ENCODE assay signal across 9 cellular contexts in genomic region chr3:4302747-4303146, GRCh38. TPM values are rescaled to one million over a fixed set of nuclear protein-coding genes. Genes with fewer than 3 reads are reported as not detected.
DNase-seq lines count a peak whose midpoint lies in the region; ATAC-seq, FAIRE-seq and TF ChIP-seq lines count a peak whose summit lies in the region.
"Had no signal": no experiment of that assay in that cellular context is flagged by ENCODE, and none has a peak within 500 bp of the region (broad histone marks: within the 10 kb centered on the region; RNA-seq: fewer than 3 reads in every experiment).

No MANE protein-coding gene starts in this region.

- H3K4me3 ChIP-seq in keratinocyte (ENCODE audit: control insufficient read depth in 2 of 3, extremely low read depth in 1 of 3, insufficient read depth in 2 of 3, low read depth in 1 of 3, low read length in 3 of 3) (peak overlapping the region; percentile 59 to 97 (median 95)), thymus (ENCODE audit: low read length) (peak overlapping the region; percentile 76)

- peak overlapping the region; percentile 95 for H3K4me2 ChIP-seq in keratinocyte (ENCODE audit: control insufficient read depth, extremely low read depth, insufficient read depth, low read depth, low read length)

- peaks cover 5% of the 10 kb centered on the region for H3K79me2 ChIP-seq in keratinocyte (ENCODE audit: control insufficient read depth, insufficient read depth, low read length)

- no peak for FAIRE-seq in keratinocyte (lab: Jason Lieb, UNC)
- FAIRE-seq: G401.6 had no signal

- dilution Hi-C loops in keratinocyte (cut with MboI; ENCODE audit: extremely low pct_ligation_motif_present, low sequenced_read_pairs) = no loop called here

- H3K27ac Mint-ChIP-seq in activated T-cell treated with anti-CD3 and anti-CD28 coated beads, Interleukin-2, amount 50 U/mL, for 72 hours = peak overlapping the region; percentile 91
- H3K27ac Mint-ChIP-seq in activated naive CD8-positive, alpha-beta T cell = peak overlapping the region; percentile 99

- peaks cover 26% of the 10 kb centered on the region for H3K4me1 Mint-ChIP-seq in activated T-cell treated with anti-CD3 and anti-CD28 coated beads, Interleukin-2, amount 50 U/mL, for 72 hours (ENCODE audit: low read depth)
- H3K4me1 Mint-ChIP-seq in activated naive CD8-positive, alpha-beta T cell (ENCODE audit: low read depth) = peaks cover 19% of the 10 kb centered on the region

- 86% methylated on average over 11 of the region's 11 CpGs for WGBS in thymus

- peak overlapping the region; percentile 91 for H3K9ac ChIP-seq in keratinocyte (ENCODE audit: control insufficient read depth, extremely low read depth, insufficient read depth, low read length)

- peak overlapping the region; percentile 97 for H2AFZ ChIP-seq in keratinocyte (ENCODE audit: control insufficient read depth, low read length)

- peaks cover 23% of the 10 kb centered on the region for H3K4me1 ChIP-seq in keratinocyte (ENCODE audit: control insufficient read depth, extremely low read depth, insufficient read depth, low read length)
- H3K4me1 ChIP-seq in thymus (ENCODE audit: control insufficient read depth, insufficient read depth, low read length) = peaks cover 10% of the 10 kb centered on the region

- no peaks in the 10 kb centered on the region for H3K27me3 ChIP-seq in keratinocyte (ENCODE audit: control insufficient read depth, extremely low read depth, insufficient read depth, low read length)
- no peaks in the 10 kb centered on the region for H3K27me3 ChIP-seq in thymus (ENCODE audit: control insufficient read depth, insufficient read depth)

- DNase-seq in activated T-cell treated with anti-CD3 and anti-CD28 coated beads, Interleukin-2, amount 50 U/mL, for 72 hours = no peak
- no peak for DNase-seq in activated T-cell treated with anti-CD3 and anti-CD28 coated beads for 4 hours
- no peak for DNase-seq in keratinocyte (ENCODE audit: low read depth, low spot score)
- DNase-seq in DMS79 treated with DMSO at 0.1 percent for 48 hours (lab: John Stamatoyannopoulos, UW) = no peak
- no peak for DNase-seq in NCI-H2196 (lab: John Stamatoyannopoulos, UW; ENCODE audit: unreplicated experiment)

- H3K9me3 ChIP-seq in keratinocyte (ENCODE audit: control insufficient read depth, low read depth, low read length) (no peaks in the 10 kb centered on the region), thymus (ENCODE audit: control insufficient read depth) (no peaks in the 10 kb centered on the region)

- no peaks in the 10 kb centered on the region for H3K27me3 Mint-ChIP-seq in activated T-cell treated with anti-CD3 and anti-CD28 coated beads, Interleukin-2, amount 50 U/mL, for 72 hours (ENCODE audit: low read depth)
- H3K27me3 Mint-ChIP-seq in activated naive CD8-positive, alpha-beta T cell = peaks cover 1% of the 10 kb centered on the region

- TF ChIP-seq CTCF in keratinocyte (optimal IDR thresholded peaks at IDR 0.05 in 1 of 3, IDR thresholded peaks at IDR 0.05 in 1 of 3, conservative IDR thresholded peaks at IDR 0.05 in 1 of 3; ENCODE audit: extremely low read depth in 1 of 3, insufficient read depth in 2 of 3, low read length in 3 of 3) = no peak

- no peaks in the 10 kb centered on the region for H3K36me3 ChIP-seq in keratinocyte (ENCODE audit: control insufficient read depth in 2 of 2, extremely low read depth in 1 of 2, insufficient read depth in 2 of 2, low read length in 2 of 2)
- no peaks in the 10 kb centered on the region for H3K36me3 ChIP-seq in thymus (ENCODE audit: control insufficient read depth, insufficient read depth)

- H4K20me1 ChIP-seq in keratinocyte (ENCODE audit: control insufficient read depth, extremely low read depth, insufficient read depth, low read length) = no peaks in the 10 kb centered on the region

- H3K36me3 Mint-ChIP-seq in activated T-cell treated with anti-CD3 and anti-CD28 coated beads, Interleukin-2, amount 50 U/mL, for 72 hours (ENCODE audit: insufficient read depth in 2 of 2) = peaks cover 0 to 4% of the 10 kb centered on the region in 2 donors
- H3K36me3 Mint-ChIP-seq in activated naive CD8-positive, alpha-beta T cell = peaks cover 10% of the 10 kb centered on the region

- H3K9me3 Mint-ChIP-seq in activated T-cell treated with anti-CD3 and anti-CD28 coated beads, Interleukin-2, amount 50 U/mL, for 72 hours = peaks cover 0 to 2% of the 10 kb centered on the region in 2 donors
- H3K9me3 Mint-ChIP-seq in activated naive CD8-positive, alpha-beta T cell (ENCODE audit: low read depth) = no peaks in the 10 kb centered on the region

- peak overlapping the region; percentile 82 for H3K27ac ChIP-seq in keratinocyte (ENCODE audit: control insufficient read depth, insufficient read depth, low read length)
- no peak overlapping the region for H3K27ac ChIP-seq in thymus (ENCODE audit: low read depth)

- H3K4me3 Mint-ChIP-seq in activated T-cell treated with anti-CD3 and anti-CD28 coated beads, Interleukin-2, amount 50 U/mL, for 72 hours = peak overlapping the region; percentile 87 to 92
- H3K4me3 Mint-ChIP-seq in activated naive CD8-positive, alpha-beta T cell = peak overlapping the region; percentile 96

- no peak for ATAC-seq in activated T-cell treated with anti-CD3 and anti-CD28 coated beads, Interleukin-2, amount 50 U/mL, for 72 hours (replicated peaks in 1 of 2)
- ATAC-seq in GM21576 (IDR thresholded peaks at IDR 0.05; ENCODE audit: unreplicated experiment) = no peak

- H3K9me1 ChIP-seq in keratinocyte (ENCODE audit: control insufficient read depth, extremely low read depth, insufficient read depth, low read length) = no peaks in the 10 kb centered on the region

RNA-seq across cellular contexts. Expression of gene SETMAR, which starts 0.4 kb away (rescaled TPM):
- 10 to 100 TPM in 1 of 2 donors, 1 to 10 TPM in 1; 7.5 to 10.6 TPM for total RNA-seq in activated T-cell treated with anti-CD3 and anti-CD28 coated beads, Interleukin-2, amount 50 U/mL, for 72 hours
- 11.7 to 12.7 TPM (median 11.8 TPM) in 3 replicates for polyA plus RNA-seq in keratinocyte
- 4.7 TPM for polyA plus RNA-seq in keratinocyte (2011; ENCODE audit: low read depth)
- polyA plus RNA-seq in keratinocyte (2011; cell fraction: cytosol; rRNA removed) = 6.9 and 10.9 TPM in 2 replicates
- 13.1 and 13.7 TPM in 2 replicates for polyA plus RNA-seq in keratinocyte (2011; cell fraction: nucleus; rRNA removed)
- 7.1 and 9.2 TPM in 2 replicates for polyA plus RNA-seq in keratinocyte (2012; ENCODE audit: low replicate concordance)
- polyA minus RNA-seq in keratinocyte = 5.8 to 12.1 TPM (median 5.9 TPM) in 3 replicates
- 4.8 TPM for polyA minus RNA-seq in keratinocyte (2011; cell fraction: cytosol; rRNA and poly(A)+ RNA removed)
- 3.3 and 6.9 TPM in 2 replicates for polyA minus RNA-seq in keratinocyte (2011; cell fraction: nucleus; rRNA and poly(A)+ RNA removed)
- polyA plus RNA-seq in thymus = 28.7 TPM
